Comparison of ENCODE assay signal across 21 cellular contexts in the genomic region with DNA sequence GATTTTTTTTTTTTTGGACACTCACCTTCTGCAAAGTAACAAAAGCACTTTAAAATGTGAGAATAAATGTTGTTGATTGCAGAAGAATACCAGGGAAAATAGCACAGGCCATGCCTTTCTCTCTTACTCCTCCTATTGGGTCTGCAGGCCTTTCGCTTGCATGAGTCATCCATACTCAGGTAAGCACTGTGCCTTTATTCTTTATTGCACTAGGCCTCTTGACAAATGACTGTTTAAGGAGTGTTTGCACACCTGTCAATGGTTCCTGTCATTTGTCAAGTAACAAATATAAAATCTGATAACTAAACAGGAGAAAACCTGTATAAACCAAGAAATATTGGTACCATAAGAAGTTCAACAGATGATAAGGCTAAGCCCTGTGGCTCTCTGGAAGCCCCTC.
A peak's percentile ranks its signal among the peaks of the same experiment; 100 is the strongest.
DNase-seq lines count a peak whose midpoint lies in the region; ATAC-seq, FAIRE-seq and TF ChIP-seq lines count a peak whose summit lies in the region.
"Had no signal": no experiment of that assay in that cellular context is flagged by ENCODE, and none has a peak within 500 bp of the region (broad histone marks: within the 10 kb centered on the region; RNA-seq: fewer than 3 reads in every experiment).

No MANE protein-coding gene starts in this region.

- no peak overlapping the region for H3K4me3 ChIP-seq in heart left ventricle
- H3K4me3 ChIP-seq: esophagus squamous epithelium, Peyer's patch, skin epidermis had no signal

- TF ChIP-seq CTCF in heart left ventricle (IDR thresholded peaks at IDR 0.05) = no peak

- no peaks in the 10 kb centered on the region for H3K27me3 ChIP-seq in heart left ventricle
- H3K27me3 ChIP-seq: esophagus squamous epithelium, Peyer's patch had no signal

- TF ChIP-seq POLR2A in heart left ventricle (IDR thresholded peaks at IDR 0.05) = no peak

- peak; percentile 86 for FAIRE-seq in islet of Langerhans (lab: Jason Lieb, UNC)
- FAIRE-seq: GM19239, H54 had no signal

- peaks cover 0 to 17% (median 4%) of the 10 kb centered on the region in 12 donors for H3K9me3 ChIP-seq in heart left ventricle
- H3K9me3 ChIP-seq: esophagus squamous epithelium had no signal

- H3K27ac ChIP-seq in heart left ventricle = no peak overlapping the region
- H3K27ac ChIP-seq: esophagus squamous epithelium, Peyer's patch, skin epidermis had no signal

- peak; percentile 99 for DNase-seq in DMS53 (lab: John Stamatoyannopoulos, UW)
- DNase-seq in NCI-H2029 (lab: John Stamatoyannopoulos, UW) = peak; percentile 92
- peak; percentile 88 for DNase-seq in NCI-H748 treated with DMSO at 0.1 percent for 48 hours (lab: John Stamatoyannopoulos, UW)
- no peak for DNase-seq in posterior vena cava (ENCODE audit: low spot score)
- DNase-seq in Kasumi-1 (lab: John Stamatoyannopoulos, UW) = no peak
- no peak for DNase-seq in heart left ventricle
- DNase-seq: activated CD4-positive, alpha-beta T cell treated with anti-CD3 and anti-CD28 coated beads, Interleukin-2, amount 50 U/mL, for 1 hour; activated gamma-delta T cell treated with Interleukin-2 at 50 U/mL for 16 hours; caudate nucleus; CD8-positive, alpha-beta memory T cell; esophagus squamous epithelium; mammary epithelial cell; naive thymus-derived CD4-positive, alpha-beta T cell; NCI-H526 treated with DMSO at 0.1 percent for 48 hours; Peyer's patch; stimulated activated CD4-positive, alpha-beta T cell treated with anti-CD3 and anti-CD28 coated beads, Interleukin-4, amount 100 ng/mL, for 24 hours had no signal

- no peaks in the 10 kb centered on the region for H3K36me3 ChIP-seq in heart left ventricle
- H3K36me3 ChIP-seq: esophagus squamous epithelium, Peyer's patch had no signal

- WGBS in heart left ventricle, 4 donors = 76 to 96% (median 89%) methylated on average over 1 of the region's 1 CpG

- ATAC-seq in heart left ventricle = no peak
- no peak for ATAC-seq in SK-N-SH treated with all-trans-retinoic acid at 6 μM for 48 hours
- ATAC-seq: naive thymus-derived CD4-positive, alpha-beta T cell had no signal

- intact Hi-C loops in posterior vena cava (cut with DNase I) (no loop called here), heart left ventricle (cut with DNase I) (no loop called here)

- no peaks in the 10 kb centered on the region for H3K4me1 ChIP-seq in heart left ventricle
- H3K4me1 ChIP-seq: esophagus squamous epithelium, Peyer's patch had no signal

TF ChIP-seq in SK-N-SH treated with all-trans-retinoic acid at 6 μM for 48 hours, 23 proteins besides CTCF, POLR2A, EP300 and RAD21:
- no peak for TF ChIP-seq GLIS3 (CRISPR knock-in tag; IDR thresholded peaks at IDR 0.05)
- no peak for TF ChIP-seq ZFP30 (CRISPR knock-in tag; IDR thresholded peaks at IDR 0.05)
- TF ChIP-seq, protein P1, sequence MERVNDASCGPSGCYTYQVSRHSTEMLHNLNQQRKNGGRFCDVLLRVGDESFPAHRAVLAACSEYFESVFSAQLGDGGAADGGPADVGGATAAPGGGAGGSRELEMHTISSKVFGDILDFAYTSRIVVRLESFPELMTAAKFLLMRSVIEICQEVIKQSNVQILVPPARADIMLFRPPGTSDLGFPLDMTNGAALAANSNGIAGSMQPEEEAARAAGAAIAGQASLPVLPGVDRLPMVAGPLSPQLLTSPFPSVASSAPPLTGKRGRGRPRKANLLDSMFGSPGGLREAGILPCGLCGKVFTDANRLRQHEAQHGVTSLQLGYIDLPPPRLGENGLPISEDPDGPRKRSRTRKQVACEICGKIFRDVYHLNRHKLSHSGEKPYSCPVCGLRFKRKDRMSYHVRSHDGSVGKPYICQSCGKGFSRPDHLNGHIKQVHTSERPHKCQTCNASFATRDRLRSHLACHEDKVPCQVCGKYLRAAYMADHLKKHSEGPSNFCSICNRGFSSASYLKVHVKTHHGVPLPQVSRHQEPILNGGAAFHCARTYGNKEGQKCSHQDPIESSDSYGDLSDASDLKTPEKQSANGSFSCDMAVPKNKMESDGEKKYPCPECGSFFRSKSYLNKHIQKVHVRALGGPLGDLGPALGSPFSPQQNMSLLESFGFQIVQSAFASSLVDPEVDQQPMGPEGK (CRISPR knock-in tag; IDR thresholded peaks at IDR 0.05; ENCODE audit: borderline replicate concordance) = no peak
- no peak for TF ChIP-seq SNAI2 (CRISPR knock-in tag; IDR thresholded peaks at IDR 0.05)
- TF ChIP-seq, protein P2, sequence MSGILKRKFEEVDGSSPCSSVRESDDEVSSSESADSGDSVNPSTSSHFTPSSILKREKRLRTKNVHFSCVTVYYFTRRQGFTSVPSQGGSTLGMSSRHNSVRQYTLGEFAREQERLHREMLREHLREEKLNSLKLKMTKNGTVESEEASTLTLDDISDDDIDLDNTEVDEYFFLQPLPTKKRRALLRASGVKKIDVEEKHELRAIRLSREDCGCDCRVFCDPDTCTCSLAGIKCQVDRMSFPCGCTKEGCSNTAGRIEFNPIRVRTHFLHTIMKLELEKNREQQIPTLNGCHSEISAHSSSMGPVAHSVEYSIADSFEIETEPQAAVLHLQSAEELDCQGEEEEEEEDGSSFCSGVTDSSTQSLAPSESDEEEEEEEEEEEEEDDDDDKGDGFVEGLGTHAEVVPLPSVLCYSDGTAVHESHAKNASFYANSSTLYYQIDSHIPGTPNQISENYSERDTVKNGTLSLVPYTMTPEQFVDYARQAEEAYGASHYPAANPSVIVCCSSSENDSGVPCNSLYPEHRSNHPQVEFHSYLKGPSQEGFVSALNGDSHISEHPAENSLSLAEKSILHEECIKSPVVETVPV (CRISPR knock-in tag; IDR thresholded peaks at IDR 0.05) = no peak
- TF ChIP-seq, protein P3, sequence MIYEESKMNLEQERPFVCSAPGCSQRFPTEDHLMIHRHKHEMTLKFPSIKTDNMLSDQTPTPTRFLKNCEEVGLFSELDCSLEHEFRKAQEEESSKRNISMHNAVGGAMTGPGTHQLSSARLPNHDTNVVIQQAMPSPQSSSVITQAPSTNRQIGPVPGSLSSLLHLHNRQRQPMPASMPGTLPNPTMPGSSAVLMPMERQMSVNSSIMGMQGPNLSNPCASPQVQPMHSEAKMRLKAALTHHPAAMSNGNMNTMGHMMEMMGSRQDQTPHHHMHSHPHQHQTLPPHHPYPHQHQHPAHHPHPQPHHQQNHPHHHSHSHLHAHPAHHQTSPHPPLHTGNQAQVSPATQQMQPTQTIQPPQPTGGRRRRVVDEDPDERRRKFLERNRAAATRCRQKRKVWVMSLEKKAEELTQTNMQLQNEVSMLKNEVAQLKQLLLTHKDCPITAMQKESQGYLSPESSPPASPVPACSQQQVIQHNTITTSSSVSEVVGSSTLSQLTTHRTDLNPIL (CRISPR knock-in tag; IDR thresholded peaks at IDR 0.05; ENCODE audit: low read depth) = no peak
- TF ChIP-seq ZNF70 (CRISPR knock-in tag; IDR thresholded peaks at IDR 0.05) = no peak
- TF ChIP-seq ISL1 (CRISPR knock-in tag; IDR thresholded peaks at IDR 0.05) = no peak
- TF ChIP-seq TCF4 (CRISPR knock-in tag; IDR thresholded peaks at IDR 0.05; ENCODE audit: borderline replicate concordance) = no peak
- TF ChIP-seq PPARA (CRISPR knock-in tag; IDR thresholded peaks at IDR 0.05; ENCODE audit: borderline replicate concordance) = no peak
- TF ChIP-seq CSDC2 (CRISPR knock-in tag; IDR thresholded peaks at IDR 0.05) = no peak
- TF ChIP-seq ZFP3 (CRISPR knock-in tag; IDR thresholded peaks at IDR 0.05) = no peak
- TF ChIP-seq, protein P4, sequence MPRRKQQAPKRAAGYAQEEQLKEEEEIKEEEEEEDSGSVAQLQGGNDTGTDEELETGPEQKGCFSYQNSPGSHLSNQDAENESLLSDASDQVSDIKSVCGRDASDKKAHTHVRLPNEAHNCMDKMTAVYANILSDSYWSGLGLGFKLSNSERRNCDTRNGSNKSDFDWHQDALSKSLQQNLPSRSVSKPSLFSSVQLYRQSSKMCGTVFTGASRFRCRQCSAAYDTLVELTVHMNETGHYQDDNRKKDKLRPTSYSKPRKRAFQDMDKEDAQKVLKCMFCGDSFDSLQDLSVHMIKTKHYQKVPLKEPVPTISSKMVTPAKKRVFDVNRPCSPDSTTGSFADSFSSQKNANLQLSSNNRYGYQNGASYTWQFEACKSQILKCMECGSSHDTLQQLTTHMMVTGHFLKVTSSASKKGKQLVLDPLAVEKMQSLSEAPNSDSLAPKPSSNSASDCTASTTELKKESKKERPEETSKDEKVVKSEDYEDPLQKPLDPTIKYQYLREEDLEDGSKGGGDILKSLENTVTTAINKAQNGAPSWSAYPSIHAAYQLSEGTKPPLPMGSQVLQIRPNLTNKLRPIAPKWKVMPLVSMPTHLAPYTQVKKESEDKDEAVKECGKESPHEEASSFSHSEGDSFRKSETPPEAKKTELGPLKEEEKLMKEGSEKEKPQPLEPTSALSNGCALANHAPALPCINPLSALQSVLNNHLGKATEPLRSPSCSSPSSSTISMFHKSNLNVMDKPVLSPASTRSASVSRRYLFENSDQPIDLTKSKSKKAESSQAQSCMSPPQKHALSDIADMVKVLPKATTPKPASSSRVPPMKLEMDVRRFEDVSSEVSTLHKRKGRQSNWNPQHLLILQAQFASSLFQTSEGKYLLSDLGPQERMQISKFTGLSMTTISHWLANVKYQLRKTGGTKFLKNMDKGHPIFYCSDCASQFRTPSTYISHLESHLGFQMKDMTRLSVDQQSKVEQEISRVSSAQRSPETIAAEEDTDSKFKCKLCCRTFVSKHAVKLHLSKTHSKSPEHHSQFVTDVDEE (CRISPR knock-in tag; IDR thresholded peaks at IDR 0.05) = no peak
- no peak for TF ChIP-seq ARNTL (CRISPR knock-in tag; IDR thresholded peaks at IDR 0.05; ENCODE audit: borderline replicate concordance, low read depth)
- no peak for TF ChIP-seq ZNF565 (CRISPR knock-in tag; conservative IDR thresholded peaks at IDR 0.05; ENCODE audit: low read depth)
- TF ChIP-seq, protein P5, sequence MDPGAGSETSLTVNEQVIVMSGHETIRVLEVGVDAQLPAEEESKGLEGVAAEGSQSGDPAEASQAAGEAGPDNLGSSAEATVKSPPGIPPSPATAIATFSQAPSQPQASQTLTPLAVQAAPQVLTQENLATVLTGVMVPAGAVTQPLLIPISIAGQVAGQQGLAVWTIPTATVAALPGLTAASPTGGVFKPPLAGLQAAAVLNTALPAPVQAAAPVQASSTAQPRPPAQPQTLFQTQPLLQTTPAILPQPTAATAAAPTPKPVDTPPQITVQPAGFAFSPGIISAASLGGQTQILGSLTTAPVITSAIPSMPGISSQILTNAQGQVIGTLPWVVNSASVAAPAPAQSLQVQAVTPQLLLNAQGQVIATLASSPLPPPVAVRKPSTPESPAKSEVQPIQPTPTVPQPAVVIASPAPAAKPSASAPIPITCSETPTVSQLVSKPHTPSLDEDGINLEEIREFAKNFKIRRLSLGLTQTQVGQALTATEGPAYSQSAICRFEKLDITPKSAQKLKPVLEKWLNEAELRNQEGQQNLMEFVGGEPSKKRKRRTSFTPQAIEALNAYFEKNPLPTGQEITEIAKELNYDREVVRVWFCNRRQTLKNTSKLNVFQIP (CRISPR knock-in tag; IDR thresholded peaks at IDR 0.05; ENCODE audit: borderline replicate concordance, low read depth) = no peak

Comparison
In these comparisons a context has a peak if more than half of its experiments do, and no peak if none do; other contexts are left out.
1. DNase-seq: peak in DMS53 (single experiment), NCI-H2029 (single experiment) and NCI-H748 treated with DMSO at 0.1 percent for 48 hours (single experiment); none in posterior vena cava (single experiment), Kasumi-1 (0 of 2) and heart left ventricle (0 of 5).